14 cellular contexts compared by ENCODE assay signal in the genomic region with DNA sequence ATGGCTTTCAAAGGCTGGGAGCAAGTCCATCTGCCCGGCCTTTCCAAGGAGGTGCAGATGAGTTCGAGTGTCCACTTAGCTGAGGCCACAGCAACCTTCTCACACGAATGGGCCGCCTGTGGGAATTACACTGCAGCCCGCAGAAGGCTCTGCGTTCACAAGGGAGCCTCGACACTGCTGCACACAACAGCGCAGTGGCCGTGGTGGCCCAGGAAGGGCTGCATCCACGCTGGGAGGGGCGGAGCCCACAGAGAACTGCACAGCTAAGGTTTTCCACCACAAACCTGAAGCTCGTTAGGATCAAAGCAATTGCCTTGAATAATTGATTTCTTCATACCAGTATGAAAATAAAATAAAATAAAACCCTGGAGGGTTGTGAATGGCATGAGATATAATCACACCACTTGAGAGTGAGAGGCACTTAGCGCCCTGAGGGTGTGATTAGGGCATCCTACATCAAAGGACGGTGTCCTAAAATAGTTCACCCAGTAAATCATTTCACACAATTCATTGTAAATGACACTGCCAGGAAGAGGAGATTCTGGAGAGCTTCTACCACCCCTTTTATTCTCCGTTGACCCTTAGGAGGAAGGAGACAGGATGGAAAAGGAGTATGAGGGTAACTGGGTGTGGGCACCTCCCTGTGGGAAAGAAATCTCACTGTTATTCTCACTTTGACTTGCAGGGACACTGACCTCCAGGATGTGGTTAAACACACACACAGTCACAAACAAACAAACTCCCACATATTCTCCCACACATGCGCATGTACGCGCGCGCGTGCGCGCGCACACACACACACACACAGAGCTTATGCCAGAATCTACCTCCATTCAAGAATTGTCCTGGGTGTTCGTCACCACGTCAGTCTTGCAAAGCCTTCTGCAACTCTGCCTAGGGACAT.
DNase-seq lines count a peak whose midpoint lies in the region; ATAC-seq and TF ChIP-seq lines count a peak whose summit lies in the region.
"Had no signal": no experiment of that assay in that cellular context is flagged by ENCODE, and none has a peak within 500 bp of the region (broad histone marks: within the 10 kb centered on the region; RNA-seq: fewer than 3 reads in every experiment).

No MANE protein-coding gene starts in this region.

- H3K27ac ChIP-seq in lower lobe of right lung (no peak overlapping the region), gastrocnemius medialis (no peak overlapping the region), uterus (no peak overlapping the region)
- H3K27ac ChIP-seq: SK-N-MC had no signal

- no peak overlapping the region for H3K4me3 ChIP-seq in lower lobe of right lung
- no peak overlapping the region for H3K4me3 ChIP-seq in gastrocnemius medialis
- H3K4me3 ChIP-seq in uterus, result no peak overlapping the region
- H3K4me3 ChIP-seq: SK-N-MC had no signal

- in situ Hi-C loops in gastrocnemius medialis (cut with MboI; ENCODE audit: low sequenced_read_pairs in 4 of 4), result no loop called here

- no peaks in the 10 kb centered on the region for H3K4me1 ChIP-seq in lower lobe of right lung
- H3K4me1 ChIP-seq in gastrocnemius medialis, result no peaks in the 10 kb centered on the region
- H3K4me1 ChIP-seq in uterus, result no peaks in the 10 kb centered on the region

- TF ChIP-seq CTCF in lower lobe of right lung (IDR thresholded peaks at IDR 0.05) (no peak), gastrocnemius medialis (IDR thresholded peaks at IDR 0.05 in 4 of 5, conservative IDR thresholded peaks at IDR 0.05 in 1 of 5) (no peak), uterus (IDR thresholded peaks at IDR 0.05) (no peak)

- no peaks in the 10 kb centered on the region for H3K27me3 ChIP-seq in lower lobe of right lung (ENCODE audit: low read depth)
- no peaks in the 10 kb centered on the region for H3K27me3 ChIP-seq in gastrocnemius medialis
- H3K27me3 ChIP-seq in uterus, result no peaks in the 10 kb centered on the region

- intact Hi-C loops in lower lobe of right lung (cut with DNase I), result no loop called here
- intact Hi-C loops in gastrocnemius medialis (cut with DNase I; ENCODE audit: low total_unique reads), result no loop called here
- intact Hi-C loops in uterus (cut with DNase I; ENCODE audit: low total_unique reads), result no loop called here

- ATAC-seq in lower lobe of right lung (peak; percentile 35 to 45), gastrocnemius medialis (no peak)

- DNase-seq in NCI-H748 (lab: John Stamatoyannopoulos, UW; ENCODE audit: unreplicated experiment), result peak; percentile 59
- no peak for DNase-seq in NCI-H748 treated with DMSO at 0.1 percent for 48 hours (lab: John Stamatoyannopoulos, UW)
- DNase-seq in CD1c-positive myeloid dendritic cell (ENCODE audit: extremely low spot score), result peak; percentile 33
- peak; percentile 84 for DNase-seq in SW480 (ENCODE audit: low spot score)
- no peak for DNase-seq in lower lobe of right lung
- no peak for DNase-seq in gastrocnemius medialis
- no peak for DNase-seq in uterus
- DNase-seq in HCEC 1CT, result no peak
- DNase-seq: COR-L47; dermis blood vessel endothelial cell; hippocampal formation; MM.1S; stimulated activated CD4-positive, alpha-beta T cell treated with anti-CD3 and anti-CD28 coated beads, Interleukin-15, amount 100 ng/mL, for 24 hours had no signal

- TF ChIP-seq POLR2A in gastrocnemius medialis (IDR thresholded peaks at IDR 0.05), result no peak
- TF ChIP-seq POLR2A in uterus (IDR thresholded peaks at IDR 0.05), result no peak

- H3K36me3 ChIP-seq in lower lobe of right lung (no peaks in the 10 kb centered on the region), gastrocnemius medialis (no peaks in the 10 kb centered on the region), uterus (no peaks in the 10 kb centered on the region)

- H3K9me3 ChIP-seq in lower lobe of right lung, result no peaks in the 10 kb centered on the region
- no peaks in the 10 kb centered on the region for H3K9me3 ChIP-seq in gastrocnemius medialis
- no peaks in the 10 kb centered on the region for H3K9me3 ChIP-seq in uterus

Comparison
In these comparisons a context has a peak if more than half of its experiments do, and no peak if none do; other contexts are left out.
1. DNase-seq: peak in NCI-H748 (single experiment), CD1c-positive myeloid dendritic cell (single experiment) and SW480 (single experiment); none in NCI-H748 treated with DMSO at 0.1 percent for 48 hours (single experiment), lower lobe of right lung (single experiment), gastrocnemius medialis (0 of 2), uterus (0 of 2) and HCEC 1CT (single experiment).
2. ATAC-seq: peak in lower lobe of right lung (2 of 2); none in gastrocnemius medialis (0 of 2).